14 cellular contexts compared by ENCODE assay signal in genomic region chr3:52193059-52193458, GRCh38. TPM values are rescaled to one million over a fixed set of nuclear protein-coding genes. Genes with fewer than 3 reads are reported as not detected.
A peak's percentile ranks its signal among the peaks of the same experiment; 100 is the strongest.
DNase-seq lines count a peak whose midpoint lies in the region; ATAC-seq lines count a peak whose summit lies in the region.
"Had no signal": no experiment of that assay in that cellular context is flagged by ENCODE, and none has a peak within 500 bp of the region (broad histone marks: within the 10 kb centered on the region; RNA-seq: fewer than 3 reads in every experiment).

No MANE protein-coding gene starts in this region.

- DNase-seq in AG08396 (ENCODE audit: low spot score) (peak; percentile 55), LHCN-M2 (ENCODE audit: low read depth) (peak; percentile 88), caudate nucleus (lab: John Stamatoyannopoulos, UW) (peak in 50 of 61 donors; percentile 4 to 78 (median 53)), medulla oblongata (ENCODE audit: extremely low spot score) (peak; percentile 67), HT-29 (ENCODE audit: low spot score) (no peak)
- DNase-seq: activated CD4-positive, CD25-positive, alpha-beta regulatory T cell treated with anti-CD3 and anti-CD28 coated beads, Interleukin-2, amount 50 U/mL, for 72 hours; activated naive CD4-positive, alpha-beta T cell treated with Interleukin-2 at 50 U/mL for 16 hours; effector CD8-positive, alpha-beta T cell; islet precursor cell; NCI-H1092 treated with DMSO at 0.1 percent for 48 hours; RPMI8226 had no signal

- ATAC-seq in HG02571 (IDR thresholded peaks at IDR 0.05; ENCODE audit: unreplicated experiment) = no peak
- no peak for ATAC-seq in HG03135 (IDR thresholded peaks at IDR 0.05; ENCODE audit: unreplicated experiment)
- no peak for ATAC-seq in HG03139 (IDR thresholded peaks at IDR 0.05; ENCODE audit: unreplicated experiment)

- H3K27ac ChIP-seq in caudate nucleus (ENCODE audit: low read depth, low read length) = no peak overlapping the region

RNA-seq across cellular contexts. Expression of gene ALAS1, which starts 4.9 kb away (rescaled TPM):
- 44.2 and 57.9 TPM in 2 replicates for total RNA-seq in LHCN-M2 (2014; rRNA removed)
- 39.3 TPM for polyA plus RNA-seq in LHCN-M2 (2012)
- total RNA-seq in HT-29 (2014; rRNA removed; shearing (Covaris generic)) = 31.5 and 34.4 TPM in 2 replicates

RNA-seq across cellular contexts. Expression of gene TLR9, which starts 32.4 kb away (rescaled TPM):
- total RNA-seq in LHCN-M2 (2014; rRNA removed) = under 0.01 TPM in 1 of 2 replicates, not detected in the other
- polyA plus RNA-seq in LHCN-M2 (2012) = not detected
- not detected in 2 replicates for total RNA-seq in HT-29 (2014; rRNA removed; shearing (Covaris generic))

RNA-seq across cellular contexts. Expression of gene POC1A, which starts 38.8 kb away (rescaled TPM):
- total RNA-seq in LHCN-M2 (2014; rRNA removed) = 18.9 and 19.1 TPM in 2 replicates
- polyA plus RNA-seq in LHCN-M2 (2012) = 21.2 TPM
- total RNA-seq in HT-29 (2014; rRNA removed; shearing (Covaris generic)) = 25.2 and 27.4 TPM in 2 replicates

RNA-seq across cellular contexts. Expression of gene TWF2, which starts 45.9 kb away (rescaled TPM):
- total RNA-seq in LHCN-M2 (2014; rRNA removed) = 136 and 145 TPM in 2 replicates
- 106 TPM for polyA plus RNA-seq in LHCN-M2 (2012)
- total RNA-seq in HT-29 (2014; rRNA removed; shearing (Covaris generic)) = 80.5 and 85.4 TPM in 2 replicates

RNA-seq across cellular contexts. Expression of gene PPM1M, which starts 52.5 kb away (rescaled TPM):
- 16.0 and 22.3 TPM in 2 replicates for total RNA-seq in LHCN-M2 (2014; rRNA removed)
- polyA plus RNA-seq in LHCN-M2 (2012) = 26.5 TPM
- total RNA-seq in HT-29 (2014; rRNA removed; shearing (Covaris generic)) = 4.0 and 4.2 TPM in 2 replicates
